8 cellular contexts compared by ENCODE assay signal in genomic region chr17:29140051-29140582, GRCh38. TPM values are rescaled to one million over a fixed set of nuclear protein-coding genes. Genes with fewer than 3 reads are reported as not detected.
DNase-seq lines count a peak whose midpoint lies in the region; ATAC-seq and TF ChIP-seq lines count a peak whose summit lies in the region.

No MANE protein-coding gene starts in this region.

- H4K91ac ChIP-seq in trophoblast cell (ENCODE audit: low read depth, low read length): no peak overlapping the region

- H4K12ac ChIP-seq in trophoblast cell (ENCODE audit: low read depth, low read length): no peak overlapping the region

- H3K4me3 ChIP-seq in trophoblast cell (ENCODE audit: low read depth, low read length) (no peak overlapping the region), transverse colon (peak overlapping the region; percentile 17 to 42 (median 19))

- in situ Hi-C loops in GM13976 (cut with MboI; ENCODE audit: low sequenced_read_pairs, unreplicated experiment) (no loop called here), transverse colon (cut with MboI; ENCODE audit: low pct_ligation_motif_present in 1 of 4, low pct_unique_long_range_greater_than_20kb in 1 of 4, low sequenced_read_pairs in 3 of 4) (loop anchor here in 3 of 4 donors (10.0 to 25.0 kb wide), 3 partner anchors 65 to 147 kb away; partner anchors contain the start of gene NUFIP2 (in 1 of the 3))

- H3K4me2 ChIP-seq in trophoblast cell (ENCODE audit: low read length): no peak overlapping the region

- ATAC-seq in HG03066 (IDR thresholded peaks at IDR 0.05; ENCODE audit: low read depth, unreplicated experiment) (peak; percentile 53), HG02852 (IDR thresholded peaks at IDR 0.05; ENCODE audit: unreplicated experiment) (no peak)

- no peak overlapping the region for H3K23ac ChIP-seq in trophoblast cell (ENCODE audit: low read length)

- no peak overlapping the region for H2AFZ ChIP-seq in trophoblast cell (ENCODE audit: insufficient read depth, low read length, poor library complexity)

- no peak overlapping the region for H4K8ac ChIP-seq in trophoblast cell (ENCODE audit: low read depth, low read length)

- no peak for TF ChIP-seq EP300 in transverse colon (IDR thresholded peaks at IDR 0.05; ENCODE audit: low read depth)

- H3K27ac ChIP-seq in trophoblast cell (ENCODE audit: low read depth, low read length) (no peak overlapping the region), transverse colon (peak overlapping the region; percentile 78 to 89 (median 81))

- TF ChIP-seq CTCF in GM13976 (IDR thresholded peaks at IDR 0.05; ENCODE audit: borderline replicate concordance, control extremely low read depth, extremely low read depth, insufficient read depth, missing control alignments): no peak
- TF ChIP-seq CTCF in transverse colon (IDR thresholded peaks at IDR 0.05): no peak

- intact Hi-C loops in transverse colon (cut with DNase I; ENCODE audit: low total_unique reads): loop anchor here (5.0 kb wide), 1 partner anchor 417 kb away; no protein-coding TSS in a partner anchor

- no peak overlapping the region for H2BK120ac ChIP-seq in trophoblast cell (ENCODE audit: insufficient read depth, low read length, poor library complexity)

- H3K9me3 ChIP-seq in trophoblast cell (ENCODE audit: insufficient read depth, low read depth, low read length) (no peaks in the 10 kb centered on the region), transverse colon (no peaks in the 10 kb centered on the region)

- H3K36me3 ChIP-seq in trophoblast cell (ENCODE audit: control insufficient read depth in 1 of 2, insufficient read depth in 2 of 2, low read length in 2 of 2) (no peaks in the 10 kb centered on the region), transverse colon (no peaks in the 10 kb centered on the region)

- H2AK5ac ChIP-seq in trophoblast cell (ENCODE audit: low read length): no peak overlapping the region

- no peak overlapping the region for H2BK12ac ChIP-seq in trophoblast cell (ENCODE audit: low read length)

- peaks cover 3 to 12% of the 10 kb centered on the region in 2 experiments for H3K4me1 ChIP-seq in trophoblast cell (ENCODE audit: control insufficient read depth in 1 of 2, insufficient read depth in 2 of 2, low read length in 2 of 2)
- H3K4me1 ChIP-seq in transverse colon: peaks cover 14 to 43% (median 26%) of the 10 kb centered on the region in 4 donors

- H3K18ac ChIP-seq in trophoblast cell (ENCODE audit: low read length): no peak overlapping the region

- no peaks in the 10 kb centered on the region for H3K79me1 ChIP-seq in trophoblast cell (ENCODE audit: low read length)

- WGBS in trophoblast cell (ENCODE audit: extremely low coverage, insufficient coverage, insufficient read length): no CpG with 5 or more reads among the region's 14 CpGs
- WGBS in transverse colon (ENCODE audit: low coverage in 1 of 2), 2 donors: 4% methylated on average over 14 of the region's 14 CpGs; no CpG with 5 or more reads in 1 of the 2 donors

- no peak overlapping the region for H3K4ac ChIP-seq in trophoblast cell (ENCODE audit: low read depth, low read length)

- no peak overlapping the region for H3K9ac ChIP-seq in trophoblast cell (ENCODE audit: low read length)

- H3K27me3 ChIP-seq in trophoblast cell (ENCODE audit: insufficient read depth, low read length): no peaks in the 10 kb centered on the region
- H3K27me3 ChIP-seq in transverse colon: no peaks in the 10 kb centered on the region

- no peaks in the 10 kb centered on the region for H3K79me2 ChIP-seq in trophoblast cell (ENCODE audit: control insufficient read depth, insufficient read depth, low read length, poor library complexity)

- no peak overlapping the region for H3K14ac ChIP-seq in trophoblast cell (ENCODE audit: low read length)

- TF ChIP-seq POLR2A in transverse colon (IDR thresholded peaks at IDR 0.05): no peak

- H2BK5ac ChIP-seq in trophoblast cell (ENCODE audit: low read depth, low read length, poor library complexity): no peak overlapping the region

- peak; percentile 85 for DNase-seq in GM13976 (ENCODE audit: low spot score)
- peak; percentile 76 for DNase-seq in SIG-M5 (lab: John Stamatoyannopoulos, UW)
- DNase-seq in activated effector memory CD4-positive, alpha-beta T cell treated with anti-CD3 and anti-CD28 coated beads, Interleukin-2, amount 50 U/mL, for 16 hours: peak; percentile 93
- DNase-seq in germinal center (ENCODE audit: low spot score): peak; percentile 76
- peak; percentile 37 to 48 for DNase-seq in trophoblast cell
- peak; percentile 86 for DNase-seq in transverse colon

RNA-seq across cellular contexts. Expression of gene MYO18A, which starts 40.1 kb away (rescaled TPM):
- 15.5 and 16.9 TPM in 2 replicates for polyA plus RNA-seq in trophoblast cell (2013)
- 100 to 1,000 TPM; 112 to 191 (median 136) TPM for total RNA-seq in transverse colon

Comparison
In these comparisons a context has a peak if more than half of its experiments do, and no peak if none do; other contexts are left out.
1. DNase-seq: peak in every context shown above with its lines; median percentile 93 in activated effector memory CD4-positive, alpha-beta T cell treated with anti-CD3 and anti-CD28 coated beads, Interleukin-2, amount 50 U/mL, for 16 hours; 86 in transverse colon; 85 in GM13976; 76 in SIG-M5; 76 in germinal center; 42 in trophoblast cell.